In genomic region chr6:160455484-160456213, GRCh38 we compare ENCODE assay signal across 8 cellular contexts.
DNase-seq lines count a peak whose midpoint lies in the region; ATAC-seq, FAIRE-seq and TF ChIP-seq lines count a peak whose summit lies in the region.

No MANE protein-coding gene starts in this region.

- no peak overlapping the region for H3K4me3 ChIP-seq in H1 (ENCODE audit: extremely low read depth in 1 of 4, insufficient read depth in 2 of 4, low read depth in 3 of 4, low read length in 4 of 4)

- H2AK5ac ChIP-seq in H1 (ENCODE audit: low read depth, low read length), result no peak overlapping the region

- 43% methylated on average over 11 of the region's 11 CpGs; no CpG with 5 or more reads in 1 of the 2 experiments for WGBS in H1 (ENCODE audit: extremely low coverage in 1 of 2, insufficient coverage in 1 of 2, insufficient read length in 1 of 2, insufficient replicate concordance in 2 of 2, low coverage in 1 of 2, low lambda C conversion rate in 2 of 2, missing lambda C conversion rate in 1 of 2), 2 experiments

- TF ChIP-seq CTCF in activated CD8-positive, alpha-beta T cell treated with anti-CD3 and anti-CD28 coated beads for 36 hours (IDR thresholded peaks at IDR 0.05), result peak; percentile 97
- peak; percentile 89 to 98 (median 98) for TF ChIP-seq CTCF in H1 (IDR thresholded peaks at IDR 0.05; ENCODE audit: control extremely low read depth in 1 of 3, insufficient read depth in 1 of 3, low read depth in 1 of 3, low read length in 3 of 3)

- H3K18ac ChIP-seq in H1 (ENCODE audit: extremely low read depth, low read length), result no peak overlapping the region

- TF ChIP-seq EP300 in H1 (IDR thresholded peaks at IDR 0.05; ENCODE audit: borderline replicate concordance in 1 of 2, low read depth in 2 of 2, low read length in 2 of 2), result no peak

- H4K91ac ChIP-seq in H1 (replicated peaks; ENCODE audit: insufficient read length, low read length), result peak overlapping the region; percentile 68

- peak overlapping the region; percentile 66 for H2AFZ ChIP-seq in H1 (ENCODE audit: low read length)

- TF ChIP-seq RAD21 in H1 (IDR thresholded peaks at IDR 0.05 in 1 of 2, conservative IDR thresholded peaks at IDR 0.05 in 1 of 2; ENCODE audit: low read depth in 2 of 2, low read length in 2 of 2), result peak; percentile 99 to 100

- H3K4ac ChIP-seq in H1 (replicated peaks; ENCODE audit: insufficient read length, low read depth, low read length), result no peak overlapping the region

- peaks cover 0 to 3% of the 10 kb centered on the region in 2 experiments for H4K20me1 ChIP-seq in H1 (replicated peaks in 1 of 2; ENCODE audit: control insufficient read depth in 1 of 2, insufficient read depth in 2 of 2, low read length in 2 of 2)

- peak overlapping the region; percentile 91; the same call in 1 of the 2 replicates for H4K8ac ChIP-seq in H1 (ENCODE audit: extremely low read depth, insufficient read depth, low read length)

- no peak overlapping the region for H2BK12ac ChIP-seq in H1 (ENCODE audit: low read depth, low read length)

- CTCF ChIA-PET in activated CD8-positive, alpha-beta T cell treated with anti-CD3 and anti-CD28 coated beads for 36 hours (lab: Charles Lee), result interaction anchor here (0.5 to 3.6 kb wide), 32 partner anchors 9 to 1220 kb away, joined by 3 to 34 read pairs (median 4); no protein-coding TSS in a partner anchor
- CTCF ChIA-PET in H1 (lab: Charles Lee; ENCODE audit: partially characterized antibody), result interaction anchor here (0.6 to 4.2 kb wide), 77 partner anchors 9 to 605 kb away, joined by 3 to 40 read pairs (median 4); no protein-coding TSS in a partner anchor

- H3K27me3 Mint-ChIP-seq in activated CD8-positive, alpha-beta T cell treated with anti-CD3 and anti-CD28 coated beads for 36 hours, result peaks cover 23% of the 10 kb centered on the region

- no peaks in the 10 kb centered on the region for H3K9me3 ChIP-seq in H1 (ENCODE audit: insufficient read depth in 2 of 2, low read depth in 1 of 2, low read length in 1 of 2)

- no peak overlapping the region for H2BK120ac ChIP-seq in H1 (replicated peaks; ENCODE audit: low read depth, low read length)

- H2BK20ac ChIP-seq in H1 (ENCODE audit: low read length), result no peak overlapping the region

- H4K5ac ChIP-seq in H1 (ENCODE audit: insufficient read length, low read depth, low read length), result peak overlapping the region; percentile 65

- H3K9ac ChIP-seq in H1 (replicated peaks in 1 of 4; ENCODE audit: extremely low read depth in 1 of 4, low read depth in 3 of 4, low read length in 3 of 4), result no peak overlapping the region; a peak in 1 of 7 replicates

- H3K27me3 ChIP-seq in H1 (replicated peaks in 1 of 4; ENCODE audit: control insufficient read depth in 3 of 4, extremely low read depth in 1 of 4, insufficient read depth in 3 of 4, low read length in 3 of 4), result no peaks in the 10 kb centered on the region

- H3K4me3 Mint-ChIP-seq in activated CD8-positive, alpha-beta T cell treated with anti-CD3 and anti-CD28 coated beads for 36 hours, result no peak overlapping the region

- POLR2A ChIA-PET in activated CD8-positive, alpha-beta T cell treated with anti-CD3 and anti-CD28 coated beads for 36 hours (lab: Charles Lee), result no interaction called here
- POLR2A ChIA-PET in H1 (lab: Charles Lee; ENCODE audit: partially characterized antibody), result interaction anchor here (1.0 kb wide), 1 partner anchor 383 kb away, joined by 3 read pairs; no protein-coding TSS in a partner anchor

- H3K14ac ChIP-seq in H1 (ENCODE audit: insufficient read length), result no peak overlapping the region

- H3K36me3 ChIP-seq in H1 (ENCODE audit: control insufficient read depth in 2 of 4, insufficient read depth in 4 of 4, low read length in 3 of 4), result no peaks in the 10 kb centered on the region

- DNase-seq in NK-92 treated with Interleukin-12 subunit alpha and Interleukin-12 subunit beta, amount 100 ng/mL, for 24 hours (lab: John Stamatoyannopoulos, UW), result peak; percentile 21
- DNase-seq in NK-92 (lab: John Stamatoyannopoulos, UW; ENCODE audit: unreplicated experiment), result no peak
- DNase-seq in NCI-H2171 (lab: John Stamatoyannopoulos, UW), result peak; percentile 4
- DNase-seq in activated CD8-positive, alpha-beta T cell treated with anti-CD3 and anti-CD28 coated beads for 36 hours, result peak; percentile 72
- peak; percentile 49 to 93 for DNase-seq in H1 (ENCODE audit: low read depth in 1 of 2, low spot score in 2 of 2)
- DNase-seq in mucosa of gallbladder (ENCODE audit: low spot score), result peak; percentile 62
- peak; percentile 46 to 47 for DNase-seq in stimulated activated CD8-positive, alpha-beta memory T cell treated with anti-CD3 and anti-CD28 coated beads, Interleukin-4, amount 100 ng/mL, for 1 hour (ENCODE audit: low read depth in 2 of 2, low spot score in 1 of 2)

- no peaks in the 10 kb centered on the region for H3K79me1 ChIP-seq in H1 (ENCODE audit: low read depth, low read length)

- intact Hi-C loops in activated CD8-positive, alpha-beta T cell treated with anti-CD3 and anti-CD28 coated beads for 36 hours (cut with micrococcal nuclease), result loop anchor here (1.0 to 10.0 kb wide), 3 partner anchors 80 to 591 kb away; no protein-coding TSS in a partner anchor

- H3K23ac ChIP-seq in H1 (ENCODE audit: insufficient read length), result no peak overlapping the region

- FAIRE-seq in H1 (lab: Jason Lieb, UNC), result peak; percentile 85

- H3K4me2 ChIP-seq in H1 (ENCODE audit: insufficient read depth in 1 of 2, low read depth in 2 of 2, low read length in 2 of 2), result 0 out of 4 replicates have a peak overlapping the region, but pooled peaks of 1 of the 2 experiments have one; percentile 12

- no peak for TF ChIP-seq POLR2A in H1 (IDR thresholded peaks at IDR 0.05; ENCODE audit: control extremely low read depth in 1 of 2, low read depth in 2 of 2, low read length in 2 of 2)

- H3K36me3 Mint-ChIP-seq in activated CD8-positive, alpha-beta T cell treated with anti-CD3 and anti-CD28 coated beads for 36 hours (ENCODE audit: low read depth), result no peaks in the 10 kb centered on the region

- H3K79me2 ChIP-seq in H1 (ENCODE audit: control insufficient read depth in 1 of 2, insufficient read depth in 2 of 2, low read length in 2 of 2), result no peaks in the 10 kb centered on the region

- peaks cover 5% of the 10 kb centered on the region; the same call in 1 of the 2 replicates for H3K23me2 ChIP-seq in H1 (ENCODE audit: low read depth, low read length)

- H3K9me3 Mint-ChIP-seq in activated CD8-positive, alpha-beta T cell treated with anti-CD3 and anti-CD28 coated beads for 36 hours, result no peaks in the 10 kb centered on the region

- H3K27ac ChIP-seq in H1 (ENCODE audit: low read depth, low read length), result no peak overlapping the region

- H3K4me1 Mint-ChIP-seq in activated CD8-positive, alpha-beta T cell treated with anti-CD3 and anti-CD28 coated beads for 36 hours (ENCODE audit: low read depth), result peaks cover 18% of the 10 kb centered on the region

- H2BK15ac ChIP-seq in H1 (ENCODE audit: low read length), result no peak overlapping the region; the same call in 1 of the 2 replicates

- peaks cover 0 to 3% (median 0%) of the 10 kb centered on the region in 4 experiments; a peak in 2 of 7 replicates for H3K4me1 ChIP-seq in H1 (replicated peaks in 1 of 4; ENCODE audit: control insufficient read depth in 3 of 4, insufficient read depth in 4 of 4, low read length in 3 of 4)

- ATAC-seq in HG02870 (IDR thresholded peaks at IDR 0.05; ENCODE audit: unreplicated experiment), result peak; percentile 77
- peak; percentile 96 for ATAC-seq in activated CD8-positive, alpha-beta T cell treated with anti-CD3 and anti-CD28 coated beads for 36 hours

- no peak overlapping the region for H2BK5ac ChIP-seq in H1 (ENCODE audit: low read depth, low read length)

- H3K27ac Mint-ChIP-seq in activated CD8-positive, alpha-beta T cell treated with anti-CD3 and anti-CD28 coated beads for 36 hours, result no peak overlapping the region

- H3K56ac ChIP-seq in H1 (replicated peaks; ENCODE audit: insufficient read length, low read depth, low read length), result no peak overlapping the region

TF ChIP-seq in H1, 55 proteins besides CTCF, POLR2A, EP300 and RAD21:
- TF ChIP-seq EGR1 (IDR thresholded peaks at IDR 0.05; ENCODE audit: borderline replicate concordance, low read depth, low read length) (no peak), MAX (IDR thresholded peaks at IDR 0.05) (no peak), CEBPB (IDR thresholded peaks at IDR 0.05; ENCODE audit: low read depth, low read length) (no peak), CHD2 (IDR thresholded peaks at IDR 0.05; ENCODE audit: low read length) (no peak), JUND (IDR thresholded peaks at IDR 0.05; ENCODE audit: low read length) (0 out of 2 replicates have a peak, but pooled peaks have one; percentile 5), TCF12 (IDR thresholded peaks at IDR 0.05; ENCODE audit: low read depth, low read length) (no peak), SIN3A (conservative IDR thresholded peaks at IDR 0.05 in 1 of 2, IDR thresholded peaks at IDR 0.05 in 1 of 2; ENCODE audit: low read depth in 1 of 2, low read length in 2 of 2) (no peak)
